In the genomic region with DNA sequence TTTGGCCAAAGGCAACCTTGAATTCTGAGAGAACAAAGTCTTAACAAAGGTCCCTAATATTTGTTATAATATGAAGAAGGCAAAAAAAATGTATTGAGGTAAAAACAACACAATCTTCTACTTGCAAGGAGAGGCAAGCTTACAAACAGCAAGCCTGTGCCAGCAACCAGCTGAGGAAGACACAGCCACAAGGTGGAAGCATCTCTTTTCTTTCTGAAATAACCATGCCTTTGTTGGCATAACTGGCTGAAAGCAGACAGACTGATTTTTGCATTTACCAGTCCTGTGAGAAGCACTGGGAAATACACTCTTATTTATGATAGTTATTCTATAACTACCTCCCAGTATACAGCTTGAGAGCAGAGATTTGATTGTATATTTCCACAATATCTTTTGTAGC, we compare ENCODE assay signal across 15 cellular contexts.
DNase-seq lines count a peak whose midpoint lies in the region; TF ChIP-seq lines count a peak whose summit lies in the region.
"Had no signal": no experiment of that assay in that cellular context is flagged by ENCODE, and none has a peak within 500 bp of the region (broad histone marks: within the 10 kb centered on the region; RNA-seq: fewer than 3 reads in every experiment).

No MANE protein-coding gene starts in this region.

- no peaks in the 10 kb centered on the region for H3K36me3 Mint-ChIP-seq in osteocyte (ENCODE audit: unreplicated experiment)
- H3K36me3 Mint-ChIP-seq in activated T-cell treated with anti-CD3 and anti-CD28 coated beads, Interleukin-2, amount 50 U/mL, for 24 hours (ENCODE audit: low read depth), result no peaks in the 10 kb centered on the region
- H3K36me3 Mint-ChIP-seq: activated CD8-positive, alpha-beta memory T cell treated with anti-CD3 and anti-CD28 coated beads, Interleukin-2, amount 10 ng/mL, durations not matched to agents 7 days and 5 days; memory B cell had no signal

- no peaks in the 10 kb centered on the region for H3K27me3 Mint-ChIP-seq in osteocyte (ENCODE audit: unreplicated experiment)
- H3K27me3 Mint-ChIP-seq in activated T-cell treated with anti-CD3 and anti-CD28 coated beads, Interleukin-2, amount 50 U/mL, for 24 hours, result peaks cover 21% of the 10 kb centered on the region

- peak; percentile 16 for DNase-seq in GM04504 (ENCODE audit: low read depth)
- peak; percentile 42 for DNase-seq in NCI-H2227 (lab: John Stamatoyannopoulos, UW; ENCODE audit: unreplicated experiment)
- DNase-seq in cerebellar cortex (ENCODE audit: low spot score), result peak; percentile 14
- DNase-seq in osteocyte (ENCODE audit: extremely low spot score, unreplicated experiment), result no peak
- DNase-seq in activated T-cell treated with anti-CD3 and anti-CD28 coated beads, Interleukin-2, amount 50 U/mL, for 24 hours, result no peak
- DNase-seq in NCI-H1436 (lab: John Stamatoyannopoulos, UW), result no peak
- no peak for DNase-seq in hepatic stellate cell (ENCODE audit: low spot score)
- DNase-seq: activated CD8-positive, alpha-beta memory T cell treated with anti-CD3 and anti-CD28 coated beads, Interleukin-2, amount 10 ng/mL, durations not matched to agents 7 days and 5 days; activated naive CD4-positive, alpha-beta T cell treated with Interleukin-2 at 50 U/mL for 16 hours; DMS153; erythroblast; GOT3; NCI-H510A; occipital lobe had no signal

- H3K27ac Mint-ChIP-seq in osteocyte (ENCODE audit: unreplicated experiment), result no peak overlapping the region
- no peak overlapping the region for H3K27ac Mint-ChIP-seq in activated T-cell treated with anti-CD3 and anti-CD28 coated beads, Interleukin-2, amount 50 U/mL, for 24 hours
- H3K27ac Mint-ChIP-seq: activated CD8-positive, alpha-beta memory T cell treated with anti-CD3 and anti-CD28 coated beads, Interleukin-2, amount 10 ng/mL, durations not matched to agents 7 days and 5 days; memory B cell had no signal

- H3K4me3 Mint-ChIP-seq in osteocyte (ENCODE audit: unreplicated experiment), result no peak overlapping the region
- H3K4me3 Mint-ChIP-seq in activated T-cell treated with anti-CD3 and anti-CD28 coated beads, Interleukin-2, amount 50 U/mL, for 24 hours, result no peak overlapping the region
- H3K4me3 Mint-ChIP-seq: activated CD8-positive, alpha-beta memory T cell treated with anti-CD3 and anti-CD28 coated beads, Interleukin-2, amount 10 ng/mL, durations not matched to agents 7 days and 5 days; memory B cell had no signal

- TF ChIP-seq CTCF in osteocyte (IDR thresholded peaks at IDR 0.05), result peak; percentile 35

- no peaks in the 10 kb centered on the region for H3K9me3 Mint-ChIP-seq in osteocyte (ENCODE audit: unreplicated experiment)
- no peaks in the 10 kb centered on the region for H3K9me3 Mint-ChIP-seq in activated T-cell treated with anti-CD3 and anti-CD28 coated beads, Interleukin-2, amount 50 U/mL, for 24 hours
- H3K9me3 Mint-ChIP-seq: memory B cell had no signal

- no peaks in the 10 kb centered on the region for H3K4me1 Mint-ChIP-seq in osteocyte (ENCODE audit: unreplicated experiment)
- H3K4me1 Mint-ChIP-seq in activated T-cell treated with anti-CD3 and anti-CD28 coated beads, Interleukin-2, amount 50 U/mL, for 24 hours (ENCODE audit: low read depth), result no peaks in the 10 kb centered on the region
- H3K4me1 Mint-ChIP-seq: activated CD8-positive, alpha-beta memory T cell treated with anti-CD3 and anti-CD28 coated beads, Interleukin-2, amount 10 ng/mL, durations not matched to agents 7 days and 5 days; memory B cell had no signal

Comparison
In these comparisons a context has a peak if more than half of its experiments do, and no peak if none do; other contexts are left out.
1. DNase-seq: peak in GM04504 (single experiment), NCI-H2227 (single experiment) and cerebellar cortex (single experiment); none in osteocyte (single experiment), activated T-cell treated with anti-CD3 and anti-CD28 coated beads, Interleukin-2, amount 50 U/mL, for 24 hours (single experiment), NCI-H1436 (single experiment) and hepatic stellate cell (single experiment).